ENCODE assay signal across 22 cellular contexts in the genomic region with DNA sequence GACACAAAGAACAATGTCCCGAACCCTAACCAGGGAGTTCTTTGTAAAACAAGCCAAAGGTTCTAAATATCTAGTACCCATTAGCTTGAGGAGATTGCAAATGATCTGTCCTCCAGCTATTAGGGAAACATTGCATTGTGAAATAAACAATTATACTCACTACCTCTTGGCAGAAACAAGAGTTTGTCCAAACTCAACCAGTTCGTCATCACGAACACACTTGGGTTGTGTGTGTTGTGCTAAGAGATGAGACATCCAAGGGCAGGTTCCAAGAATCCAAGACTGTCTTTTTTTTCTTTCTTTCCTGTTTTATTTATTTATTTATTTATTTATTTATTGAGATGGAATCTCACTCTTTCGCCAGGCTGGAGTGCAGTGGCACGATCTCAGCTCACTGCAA.
"Had no signal": no experiment of that assay in that cellular context is flagged by ENCODE, and none has a peak within 500 bp of the region (broad histone marks: within the 10 kb centered on the region; RNA-seq: fewer than 3 reads in every experiment).

No MANE protein-coding gene starts in this region.

- DNase-seq: islet precursor cell; left ventricle myocardium inferior; mesendoderm; naive B cell; ovary; right lobe of liver; stimulated activated CD4-positive, alpha-beta T cell treated with anti-CD3 and anti-CD28 coated beads, Interleukin-12 subunit alpha, Interleukin-12 subunit beta, amount 100 ng/mL, for 4 hours; stimulated activated CD4-positive, alpha-beta T cell treated with anti-CD3 and anti-CD28 coated beads, Interleukin-15, amount 100 ng/mL, for 24 hours; stimulated activated CD4-positive, alpha-beta T cell treated with anti-CD3 and anti-CD28 coated beads, Interleukin-2, amount 100 ng/mL, for 24 hours; stimulated activated CD4-positive, alpha-beta T cell treated with anti-CD3 and anti-CD28 coated beads, Interleukin-4, amount 100 ng/mL, for 1 hour; stimulated activated naive B cell treated with anti-CD40 and anti-IgM and Interleukin-4, amounts not matched to agents 10 μg/mL and 1 μg/mL and 100 μg/mL, for 72 hours; stimulated activated naive CD8-positive, alpha-beta T cell treated with anti-CD3 and anti-CD28 coated beads, Interleukin-15, Interleukin-2, amounts not matched to agents 100 U/mL and 50 U/mL, for 24 hours; stomach; testis; thyroid gland; trophoblast cell; upper lobe of right lung had no signal

- H3K27me3 ChIP-seq: ovary, right atrium auricular region, right lobe of liver, testis, thyroid gland, upper lobe of right lung had no signal

- H3K9me3 ChIP-seq: left ventricle myocardium inferior, ovary, right atrium auricular region, right lobe of liver, testis, thyroid gland, upper lobe of right lung had no signal

- H3K4me3 ChIP-seq: hepatocyte, left ventricle myocardium inferior, lung, ovary, right atrium auricular region, right lobe of liver, skin epidermis, stomach, testis, thyroid gland, upper lobe of right lung had no signal

- H3K27ac ChIP-seq: hepatocyte, left ventricle myocardium inferior, ovary, right atrium auricular region, right lobe of liver, skin epidermis, stomach, testis, thyroid gland, upper lobe of right lung had no signal

- H3K4me1 ChIP-seq: left ventricle myocardium inferior, right atrium auricular region, right lobe of liver, stomach, testis, thyroid gland, upper lobe of right lung had no signal

- H3K36me3 ChIP-seq: left ventricle myocardium inferior, ovary, right atrium auricular region, right lobe of liver, stomach, thyroid gland, upper lobe of right lung had no signal

- ATAC-seq: natural killer cell treated with Interleukin-12 subunit alpha and Interleukin-12 subunit beta and Interleukin-15 and Interleukin-18, amount 100 ng/mL, for 72 hours; right lobe of liver; stimulated activated naive B cell treated with anti-CD40 and anti-IgM and Interleukin-4, amounts not matched to agents 10 μg/mL and 1 μg/mL and 100 μg/mL, for 72 hours; stimulated activated naive CD8-positive, alpha-beta T cell treated with anti-CD3 and anti-CD28 coated beads, Interleukin-15, Interleukin-2, amounts not matched to agents 100 U/mL and 50 U/mL, for 24 hours; upper lobe of right lung had no signal
